Comparison of ENCODE assay signal across 2 cellular contexts in genomic region chr2:172554352-172555271, GRCh38.
TF ChIP-seq lines count a peak whose summit lies in the region.

No MANE protein-coding gene starts in this region.

TF ChIP-seq in SK-N-SH, 30 proteins besides CTCF, POLR2A, EP300 and RAD21 (continued from another document):
- TF ChIP-seq, protein P1, sequence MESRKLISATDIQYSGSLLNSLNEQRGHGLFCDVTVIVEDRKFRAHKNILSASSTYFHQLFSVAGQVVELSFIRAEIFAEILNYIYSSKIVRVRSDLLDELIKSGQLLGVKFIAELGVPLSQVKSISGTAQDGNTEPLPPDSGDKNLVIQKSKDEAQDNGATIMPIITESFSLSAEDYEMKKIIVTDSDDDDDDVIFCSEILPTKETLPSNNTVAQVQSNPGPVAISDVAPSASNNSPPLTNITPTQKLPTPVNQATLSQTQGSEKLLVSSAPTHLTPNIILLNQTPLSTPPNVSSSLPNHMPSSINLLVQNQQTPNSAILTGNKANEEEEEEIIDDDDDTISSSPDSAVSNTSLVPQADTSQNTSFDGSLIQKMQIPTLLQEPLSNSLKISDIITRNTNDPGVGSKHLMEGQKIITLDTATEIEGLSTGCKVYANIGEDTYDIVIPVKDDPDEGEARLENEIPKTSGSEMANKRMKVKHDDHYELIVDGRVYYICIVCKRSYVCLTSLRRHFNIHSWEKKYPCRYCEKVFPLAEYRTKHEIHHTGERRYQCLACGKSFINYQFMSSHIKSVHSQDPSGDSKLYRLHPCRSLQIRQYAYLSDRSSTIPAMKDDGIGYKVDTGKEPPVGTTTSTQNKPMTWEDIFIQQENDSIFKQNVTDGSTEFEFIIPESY (IDR thresholded peaks at IDR 0.05; ENCODE audit: borderline replicate concordance, low read depth), result no peak
- peak; percentile 8; the same call in 1 of the 2 replicates for TF ChIP-seq MXI1 (IDR thresholded peaks at IDR 0.05; ENCODE audit: low read depth, low read length)

TF ChIP-seq in SK-N-SH treated with all-trans-retinoic acid at 6 μM for 48 hours, 23 proteins besides CTCF, POLR2A, EP300 and RAD21 (continued from another document):
- TF ChIP-seq, protein P2, sequence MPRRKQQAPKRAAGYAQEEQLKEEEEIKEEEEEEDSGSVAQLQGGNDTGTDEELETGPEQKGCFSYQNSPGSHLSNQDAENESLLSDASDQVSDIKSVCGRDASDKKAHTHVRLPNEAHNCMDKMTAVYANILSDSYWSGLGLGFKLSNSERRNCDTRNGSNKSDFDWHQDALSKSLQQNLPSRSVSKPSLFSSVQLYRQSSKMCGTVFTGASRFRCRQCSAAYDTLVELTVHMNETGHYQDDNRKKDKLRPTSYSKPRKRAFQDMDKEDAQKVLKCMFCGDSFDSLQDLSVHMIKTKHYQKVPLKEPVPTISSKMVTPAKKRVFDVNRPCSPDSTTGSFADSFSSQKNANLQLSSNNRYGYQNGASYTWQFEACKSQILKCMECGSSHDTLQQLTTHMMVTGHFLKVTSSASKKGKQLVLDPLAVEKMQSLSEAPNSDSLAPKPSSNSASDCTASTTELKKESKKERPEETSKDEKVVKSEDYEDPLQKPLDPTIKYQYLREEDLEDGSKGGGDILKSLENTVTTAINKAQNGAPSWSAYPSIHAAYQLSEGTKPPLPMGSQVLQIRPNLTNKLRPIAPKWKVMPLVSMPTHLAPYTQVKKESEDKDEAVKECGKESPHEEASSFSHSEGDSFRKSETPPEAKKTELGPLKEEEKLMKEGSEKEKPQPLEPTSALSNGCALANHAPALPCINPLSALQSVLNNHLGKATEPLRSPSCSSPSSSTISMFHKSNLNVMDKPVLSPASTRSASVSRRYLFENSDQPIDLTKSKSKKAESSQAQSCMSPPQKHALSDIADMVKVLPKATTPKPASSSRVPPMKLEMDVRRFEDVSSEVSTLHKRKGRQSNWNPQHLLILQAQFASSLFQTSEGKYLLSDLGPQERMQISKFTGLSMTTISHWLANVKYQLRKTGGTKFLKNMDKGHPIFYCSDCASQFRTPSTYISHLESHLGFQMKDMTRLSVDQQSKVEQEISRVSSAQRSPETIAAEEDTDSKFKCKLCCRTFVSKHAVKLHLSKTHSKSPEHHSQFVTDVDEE (CRISPR knock-in tag; IDR thresholded peaks at IDR 0.05), result no peak
